13 cellular contexts compared by ENCODE assay signal in genomic region chr11:22581354-22581753, GRCh38. TPM values are rescaled to one million over a fixed set of nuclear protein-coding genes. Genes with fewer than 3 reads are reported as not detected.
DNase-seq lines count a peak whose midpoint lies in the region; ATAC-seq and TF ChIP-seq lines count a peak whose summit lies in the region.
"Had no signal": no experiment of that assay in that cellular context is flagged by ENCODE, and none has a peak within 500 bp of the region (broad histone marks: within the 10 kb centered on the region; RNA-seq: fewer than 3 reads in every experiment).

No MANE protein-coding gene starts in this region.

- H3K4me3 ChIP-seq in parathyroid adenoma (ENCODE audit: low read depth, low read length) (no peak overlapping the region), psoas muscle (no peak overlapping the region)
- H3K4me3 ChIP-seq: BLaER1 treated with 17β-estradiol and CSF1 and Interleukin-3, amounts not matched to agents 10 nM and 100 nM; GM23338 had no signal

- H3K27ac ChIP-seq in angular gyrus (ENCODE audit: low read depth, low read length) (peak overlapping the region; percentile 35), parathyroid adenoma (no peak overlapping the region), psoas muscle (no peak overlapping the region)
- H3K27ac ChIP-seq: BLaER1 treated with 17β-estradiol and CSF1 and Interleukin-3, amounts not matched to agents 10 nM and 100 nM had no signal

- peak; percentile 39 for ATAC-seq in GM18867 (IDR thresholded peaks at IDR 0.05; ENCODE audit: unreplicated experiment)
- ATAC-seq in HG02870 (IDR thresholded peaks at IDR 0.05; ENCODE audit: unreplicated experiment), result peak; percentile 31
- no peak for ATAC-seq in psoas muscle
- ATAC-seq: CD8-positive, alpha-beta T cell; GM23338; HepG2 had no signal

- WGBS in psoas muscle, 3 donors, result 80 to 100% (median 93%) methylated on average over 1 of the region's 1 CpG

- H3K9ac ChIP-seq in parathyroid adenoma, result no peak overlapping the region
- H3K9ac ChIP-seq: BLaER1 treated with 17β-estradiol and CSF1 and Interleukin-3, amounts not matched to agents 10 nM and 100 nM had no signal

- H3K9me3 ChIP-seq in parathyroid adenoma (ENCODE audit: control insufficient read depth, low read length), result no peaks in the 10 kb centered on the region
- H3K9me3 ChIP-seq in psoas muscle, result no peaks in the 10 kb centered on the region
- H3K9me3 ChIP-seq: BLaER1 treated with 17β-estradiol and CSF1 and Interleukin-3, amounts not matched to agents 10 nM and 100 nM had no signal

- H3K27me3 ChIP-seq in parathyroid adenoma (ENCODE audit: control insufficient read depth, insufficient read depth, low read length) (no peaks in the 10 kb centered on the region), psoas muscle (ENCODE audit: insufficient read depth in 3 of 3, low read length in 2 of 3) (no peaks in the 10 kb centered on the region)
- H3K27me3 ChIP-seq: BLaER1 treated with 17β-estradiol and CSF1 and Interleukin-3, amounts not matched to agents 10 nM and 100 nM had no signal

- H3K79me2 ChIP-seq in parathyroid adenoma, result no peaks in the 10 kb centered on the region

- H3K4me2 ChIP-seq in parathyroid adenoma (ENCODE audit: low read length), result no peak overlapping the region
- H3K4me2 ChIP-seq: BLaER1 treated with 17β-estradiol and CSF1 and Interleukin-3, amounts not matched to agents 10 nM and 100 nM; GM23338 had no signal

- intact Hi-C loops in psoas muscle (cut with DNase I), result no loop called here

- H3K36me3 ChIP-seq in parathyroid adenoma (ENCODE audit: control insufficient read depth, insufficient read depth, low read length) (no peaks in the 10 kb centered on the region), psoas muscle (ENCODE audit: insufficient read depth in 1 of 2, low read depth in 1 of 2) (no peaks in the 10 kb centered on the region)
- H3K36me3 ChIP-seq: BLaER1 treated with 17β-estradiol and CSF1 and Interleukin-3, amounts not matched to agents 10 nM and 100 nM had no signal

- peak overlapping the region; percentile 63 for H2AFZ ChIP-seq in parathyroid adenoma
- H2AFZ ChIP-seq: GM23338 had no signal

- DNase-seq in activated CD4-positive, alpha-beta T cell treated with anti-CD3 and anti-CD28 coated beads for 48 hours, result no peak
- DNase-seq in COR-L47 (lab: John Stamatoyannopoulos, UW) (no peak), psoas muscle (no peak)
- DNase-seq: CD8-positive, alpha-beta T cell; H7; KBM-7 had no signal

- H3K4me1 ChIP-seq in parathyroid adenoma (no peaks in the 10 kb centered on the region), psoas muscle (no peaks in the 10 kb centered on the region)
- H3K4me1 ChIP-seq: BLaER1 treated with 17β-estradiol and CSF1 and Interleukin-3, amounts not matched to agents 10 nM and 100 nM had no signal

- no peak for TF ChIP-seq CTCF in parathyroid adenoma (IDR thresholded peaks at IDR 0.05)
- no peak for TF ChIP-seq CTCF in psoas muscle (IDR thresholded peaks at IDR 0.05)

RNA-seq across cellular contexts. Expression of gene FANCF, which starts 44.3 kb away (rescaled TPM):
- 1 to 10 TPM; 1.4 to 2.2 (median 1.7) TPM for total RNA-seq in psoas muscle
- polyA plus RNA-seq in psoas muscle, result 1 to 10 TPM; 1.3 to 5.1 (median 2.4) TPM

Comparison
In these comparisons a context has a peak if more than half of its experiments do, and no peak if none do; other contexts are left out.
1. ATAC-seq: peak in GM18867 (single experiment) and HG02870 (single experiment); none in psoas muscle (0 of 4).